16 cellular contexts compared by ENCODE assay signal in the genomic region with DNA sequence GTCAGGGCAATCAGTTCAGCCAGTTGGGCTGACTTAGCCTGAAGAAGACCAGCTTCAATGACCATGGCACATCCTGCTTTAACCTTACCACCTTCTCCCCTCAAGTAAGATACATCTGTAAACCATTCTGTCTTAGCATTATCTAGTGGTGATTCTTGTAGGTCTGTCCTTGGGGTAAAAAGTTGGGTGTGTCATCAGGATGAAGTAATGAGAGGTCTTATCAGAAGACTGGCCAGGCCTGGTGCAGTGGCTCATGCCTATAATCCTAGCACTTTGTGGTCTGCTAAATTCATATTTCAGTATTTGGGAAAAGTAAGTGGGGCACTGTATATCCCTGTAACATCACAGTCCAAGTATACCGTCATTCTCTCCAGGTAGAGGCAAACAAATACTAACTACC.
"Had no signal": no experiment of that assay in that cellular context is flagged by ENCODE, and none has a peak within 500 bp of the region (broad histone marks: within the 10 kb centered on the region; RNA-seq: fewer than 3 reads in every experiment).

No MANE protein-coding gene starts in this region.

- H3K27ac Mint-ChIP-seq: activated CD8-positive, alpha-beta T cell treated with anti-CD3 and anti-CD28 coated beads, Interleukin-2, amount 10 ng/mL, durations not matched to agents 7 days and 5 days; neural progenitor cell had no signal

- DNase-seq: activated CD4-positive, alpha-beta T cell treated with anti-CD3 and anti-CD28 coated beads for 48 hours; activated CD4-positive, CD25-positive, alpha-beta regulatory T cell; activated CD8-positive, alpha-beta T cell treated with anti-CD3 and anti-CD28 coated beads, Interleukin-2, amount 10 ng/mL, durations not matched to agents 7 days and 5 days; activated gamma-delta T cell treated with Interleukin-2 at 50 U/mL for 16 hours; activated T-cell treated with anti-CD3 and anti-CD28 coated beads, Interleukin-2, amount 50 U/mL, for 72 hours; cerebellar nuclear complex; cortex of kidney; esophagus squamous epithelium; mesenchymal stem cell; mucosa of descending colon; naive thymus-derived CD4-positive, alpha-beta T cell; stimulated activated CD8-positive, alpha-beta memory T cell treated with anti-CD3 and anti-CD28 coated beads, Interleukin-4, amount 100 ng/mL, for 48 hours; stomach; upper lobe of left lung had no signal

- ATAC-seq: activated CD8-positive, alpha-beta T cell treated with anti-CD3 and anti-CD28 coated beads, Interleukin-2, amount 10 ng/mL, durations not matched to agents 7 days and 5 days; mucosa of descending colon; naive thymus-derived CD4-positive, alpha-beta T cell had no signal

- H3K4me3 Mint-ChIP-seq: activated CD8-positive, alpha-beta T cell treated with anti-CD3 and anti-CD28 coated beads, Interleukin-2, amount 10 ng/mL, durations not matched to agents 7 days and 5 days; activated T-cell treated with anti-CD3 and anti-CD28 coated beads, Interleukin-2, amount 50 U/mL, for 72 hours; naive thymus-derived CD4-positive, alpha-beta T cell; neural progenitor cell had no signal

- H3K27me3 Mint-ChIP-seq: naive thymus-derived CD4-positive, alpha-beta T cell; progenitor cell of endocrine pancreas had no signal

- H3K4me1 Mint-ChIP-seq: neural progenitor cell had no signal

- H3K9me3 Mint-ChIP-seq: activated T-cell treated with anti-CD3 and anti-CD28 coated beads, Interleukin-2, amount 50 U/mL, for 72 hours had no signal
